ENCODE assay signal across 26 cellular contexts in genomic region chr7:90968871-90969270, GRCh38.
DNase-seq lines count a peak whose midpoint lies in the region; ATAC-seq, FAIRE-seq and TF ChIP-seq lines count a peak whose summit lies in the region.
"Had no signal": no experiment of that assay in that cellular context is flagged by ENCODE, and none has a peak within 500 bp of the region (broad histone marks: within the 10 kb centered on the region; RNA-seq: fewer than 3 reads in every experiment).

No MANE protein-coding gene starts in this region.

- DNase-seq in A673 (ENCODE audit: low spot score) (no peak), astrocyte (ENCODE audit: low read depth) (peak; percentile 78), choroid plexus epithelial cell (ENCODE audit: low read depth) (peak; percentile 39), iris pigment epithelial cell (ENCODE audit: low read depth) (peak; percentile 20), DMS 273 (lab: John Stamatoyannopoulos, UW; ENCODE audit: unreplicated experiment) (no peak)
- DNase-seq in activated CD4-positive, alpha-beta T cell treated with anti-CD3 and anti-CD28 coated beads, Interleukin-2, amount 10 ng/mL, durations not matched to agents 7 days and 5 days, result no peak
- DNase-seq: ACHN; AML-193; BE2C; CD4-positive, alpha-beta T cell; CD8-positive, alpha-beta memory T cell; DMS79; EL; GDM1; GOT3; HFFc6 had no signal

- H3K27me3 ChIP-seq in A673 (replicated peaks; ENCODE audit: insufficient read depth, low read depth, low read length, poor library complexity) (no peaks in the 10 kb centered on the region), astrocyte (ENCODE audit: insufficient read depth, low read length) (no peaks in the 10 kb centered on the region)
- H3K27me3 ChIP-seq: BE2C; BLaER1 treated with 17β-estradiol and CSF1 and Interleukin-3, amounts not matched to agents 10 nM and 100 nM had no signal

- TF ChIP-seq CTCF in A673 (conservative IDR thresholded peaks at IDR 0.05; ENCODE audit: low read depth, low read length) (no peak), astrocyte (IDR thresholded peaks at IDR 0.05; ENCODE audit: insufficient read depth, low read depth, low read length) (no peak), choroid plexus epithelial cell (conservative IDR thresholded peaks at IDR 0.05; ENCODE audit: low read depth, low read length) (no peak)

- H3K27me3 Mint-ChIP-seq in astrocyte (ENCODE audit: low read depth, unreplicated experiment), result no peaks in the 10 kb centered on the region
- no peaks in the 10 kb centered on the region for H3K27me3 Mint-ChIP-seq in activated CD4-positive, alpha-beta T cell treated with anti-CD3 and anti-CD28 coated beads, Interleukin-2, amount 10 ng/mL, durations not matched to agents 7 days and 5 days
- H3K27me3 Mint-ChIP-seq: CD4-positive, alpha-beta T cell; CD8-positive, alpha-beta memory T cell had no signal

- intact Hi-C loops in A673 (cut with micrococcal nuclease; ENCODE audit: unreplicated experiment), result loop anchor here (10.0 kb wide), 1 partner anchor 344 kb away; no protein-coding TSS in a partner anchor

- no peak overlapping the region for H3K4me3 ChIP-seq in A673 (ENCODE audit: low read depth, low read length, poor library complexity, severe bottlenecking)
- no peak overlapping the region for H3K4me3 ChIP-seq in astrocyte (ENCODE audit: insufficient read depth, low read depth, low read length)
- H3K4me3 ChIP-seq in choroid plexus epithelial cell (ENCODE audit: low read depth, low read length), result no peak overlapping the region
- H3K4me3 ChIP-seq: BLaER1 treated with 17β-estradiol and CSF1 and Interleukin-3, amounts not matched to agents 10 nM and 100 nM; GM12878; HAP-1 had no signal

- H3K9ac ChIP-seq in astrocyte (ENCODE audit: low read length), result no peak overlapping the region
- H3K9ac ChIP-seq: BLaER1 treated with 17β-estradiol and CSF1 and Interleukin-3, amounts not matched to agents 10 nM and 100 nM had no signal

- no peak overlapping the region for H2AFZ ChIP-seq in astrocyte (ENCODE audit: low read depth, low read length)

- H3K9me3 Mint-ChIP-seq in astrocyte (ENCODE audit: unreplicated experiment), result peaks cover 5% of the 10 kb centered on the region
- no peaks in the 10 kb centered on the region for H3K9me3 Mint-ChIP-seq in activated CD4-positive, alpha-beta T cell treated with anti-CD3 and anti-CD28 coated beads, Interleukin-2, amount 10 ng/mL, durations not matched to agents 7 days and 5 days
- H3K9me3 Mint-ChIP-seq: CD4-positive, alpha-beta T cell; HFFc6 had no signal

- ATAC-seq in HG03095 (IDR thresholded peaks at IDR 0.05; ENCODE audit: unreplicated experiment), result no peak
- no peak for ATAC-seq in GM18498 (IDR thresholded peaks at IDR 0.05; ENCODE audit: unreplicated experiment)
- ATAC-seq: GM12878 had no signal

- no peaks in the 10 kb centered on the region for H3K79me2 ChIP-seq in astrocyte (ENCODE audit: insufficient read depth, low read length)

- H3K27ac Mint-ChIP-seq in astrocyte (ENCODE audit: unreplicated experiment), result no peak overlapping the region
- H3K27ac Mint-ChIP-seq in activated CD4-positive, alpha-beta T cell treated with anti-CD3 and anti-CD28 coated beads, Interleukin-2, amount 10 ng/mL, durations not matched to agents 7 days and 5 days, result no peak overlapping the region
- H3K27ac Mint-ChIP-seq: CD14-positive monocyte; CD4-positive, alpha-beta T cell; CD8-positive, alpha-beta memory T cell; HFFc6 had no signal

- POLR2A ChIA-PET in A673 (lab: Charles Lee; ENCODE audit: low non-redundant PET), result no interaction called here
- POLR2A ChIA-PET in activated CD4-positive, alpha-beta T cell treated with anti-CD3 and anti-CD28 coated beads, Interleukin-2, amount 10 ng/mL, durations not matched to agents 7 days and 5 days (lab: Charles Lee), result no interaction called here

- H3K36me3 ChIP-seq in A673 (ENCODE audit: insufficient read depth, low read length, poor library complexity, severe bottlenecking) (no peaks in the 10 kb centered on the region), astrocyte (ENCODE audit: insufficient read depth, low read length) (no peaks in the 10 kb centered on the region)
- H3K36me3 ChIP-seq: BE2C, HAP-1 had no signal

- H4K20me1 ChIP-seq in astrocyte (ENCODE audit: insufficient read depth, low read length), result no peaks in the 10 kb centered on the region
- H4K20me1 ChIP-seq: BLaER1 treated with 17β-estradiol and CSF1 and Interleukin-3, amounts not matched to agents 10 nM and 100 nM had no signal

- H3K36me3 Mint-ChIP-seq in astrocyte (ENCODE audit: low read depth, unreplicated experiment), result peaks cover 8% of the 10 kb centered on the region
- H3K36me3 Mint-ChIP-seq in activated CD4-positive, alpha-beta T cell treated with anti-CD3 and anti-CD28 coated beads, Interleukin-2, amount 10 ng/mL, durations not matched to agents 7 days and 5 days (ENCODE audit: low read depth), result no peaks in the 10 kb centered on the region
- H3K36me3 Mint-ChIP-seq: CD8-positive, alpha-beta memory T cell had no signal

- peak overlapping the region; percentile 1 for H3K27ac ChIP-seq in A673 (ENCODE audit: low read depth, low read length, poor library complexity, severe bottlenecking)
- no peak overlapping the region for H3K27ac ChIP-seq in astrocyte (ENCODE audit: low read depth, low read length)
- H3K27ac ChIP-seq: 22Rv1; BLaER1 treated with 17β-estradiol and CSF1 and Interleukin-3, amounts not matched to agents 10 nM and 100 nM had no signal

- no TSS peak for BruUV-seq in A673 (replicated peaks; lab: Mats Ljungman, UMichigan)

- no peaks in the 10 kb centered on the region for H3K4me1 Mint-ChIP-seq in astrocyte (ENCODE audit: low read depth, unreplicated experiment)
- H3K4me1 Mint-ChIP-seq in activated CD4-positive, alpha-beta T cell treated with anti-CD3 and anti-CD28 coated beads, Interleukin-2, amount 10 ng/mL, durations not matched to agents 7 days and 5 days, result no peaks in the 10 kb centered on the region
- H3K4me1 Mint-ChIP-seq: CD14-positive monocyte; CD8-positive, alpha-beta memory T cell had no signal

- no peak overlapping the region for H3K4me3 Mint-ChIP-seq in astrocyte (ENCODE audit: unreplicated experiment)
- no peak overlapping the region for H3K4me3 Mint-ChIP-seq in activated CD4-positive, alpha-beta T cell treated with anti-CD3 and anti-CD28 coated beads, Interleukin-2, amount 10 ng/mL, durations not matched to agents 7 days and 5 days
- H3K4me3 Mint-ChIP-seq: CD14-positive monocyte; CD4-positive, alpha-beta T cell; CD8-positive, alpha-beta memory T cell; HFFc6 had no signal

- H3K9me3 ChIP-seq in A673 (ENCODE audit: low read depth, low read length, poor library complexity, severe bottlenecking), result peaks cover 6% of the 10 kb centered on the region
- no peaks in the 10 kb centered on the region for H3K9me3 ChIP-seq in astrocyte (ENCODE audit: insufficient read depth, low read depth, low read length)
- H3K9me3 ChIP-seq: BE2C, HAP-1 had no signal

- FAIRE-seq in astrocyte (lab: Jason Lieb, UNC), result no peak
- FAIRE-seq: A204.1, GM12878, GM18507, H54 had no signal

- H3K4me2 ChIP-seq in astrocyte (ENCODE audit: low read length), result no peak overlapping the region
- H3K4me2 ChIP-seq: BLaER1 treated with 17β-estradiol and CSF1 and Interleukin-3, amounts not matched to agents 10 nM and 100 nM had no signal

- H3K4me1 ChIP-seq in A673 (ENCODE audit: insufficient read depth, low read length, poor library complexity, severe bottlenecking) (peaks cover 33% of the 10 kb centered on the region), astrocyte (ENCODE audit: insufficient read depth, low read length) (no peaks in the 10 kb centered on the region)
- H3K4me1 ChIP-seq: BE2C, HAP-1 had no signal

- CTCF ChIA-PET in A673 (lab: Charles Lee), result no interaction called here
- CTCF ChIA-PET in activated CD4-positive, alpha-beta T cell treated with anti-CD3 and anti-CD28 coated beads, Interleukin-2, amount 10 ng/mL, durations not matched to agents 7 days and 5 days (lab: Charles Lee), result no interaction called here

Comparison
In these comparisons a context has a peak if more than half of its experiments do, and no peak if none do; other contexts are left out.
1. DNase-seq: peak in astrocyte (single experiment), choroid plexus epithelial cell (single experiment) and iris pigment epithelial cell (single experiment); none in A673 (single experiment), activated CD4-positive, alpha-beta T cell treated with anti-CD3 and anti-CD28 coated beads, Interleukin-2, amount 10 ng/mL, durations not matched to agents 7 days and 5 days (single experiment) and DMS 273 (single experiment).